In the genomic region with DNA sequence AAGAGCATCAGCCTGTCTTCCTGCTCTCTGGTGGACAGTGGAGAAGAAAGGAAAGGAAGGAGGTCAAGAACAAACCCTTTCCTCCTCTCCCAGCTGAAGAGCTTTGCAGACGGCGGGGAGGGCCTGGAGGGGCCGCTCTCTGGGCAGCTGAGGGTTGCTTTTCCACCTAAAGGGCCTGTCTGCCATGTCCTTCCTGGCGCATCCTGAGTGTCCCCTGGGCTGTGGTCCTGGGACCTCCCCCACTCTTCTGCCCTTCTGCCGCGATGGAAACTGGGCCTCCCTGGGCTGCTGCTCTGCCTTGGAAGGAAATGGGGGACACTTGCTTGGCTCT, we compare ENCODE assay signal across 2 cellular contexts.
TF ChIP-seq lines count a peak whose summit lies in the region.

No MANE protein-coding gene starts in this region.

TF ChIP-seq in SK-N-SH, 30 proteins besides CTCF, POLR2A, EP300 and RAD21 (continued from another document):
- TF ChIP-seq, protein P1, sequence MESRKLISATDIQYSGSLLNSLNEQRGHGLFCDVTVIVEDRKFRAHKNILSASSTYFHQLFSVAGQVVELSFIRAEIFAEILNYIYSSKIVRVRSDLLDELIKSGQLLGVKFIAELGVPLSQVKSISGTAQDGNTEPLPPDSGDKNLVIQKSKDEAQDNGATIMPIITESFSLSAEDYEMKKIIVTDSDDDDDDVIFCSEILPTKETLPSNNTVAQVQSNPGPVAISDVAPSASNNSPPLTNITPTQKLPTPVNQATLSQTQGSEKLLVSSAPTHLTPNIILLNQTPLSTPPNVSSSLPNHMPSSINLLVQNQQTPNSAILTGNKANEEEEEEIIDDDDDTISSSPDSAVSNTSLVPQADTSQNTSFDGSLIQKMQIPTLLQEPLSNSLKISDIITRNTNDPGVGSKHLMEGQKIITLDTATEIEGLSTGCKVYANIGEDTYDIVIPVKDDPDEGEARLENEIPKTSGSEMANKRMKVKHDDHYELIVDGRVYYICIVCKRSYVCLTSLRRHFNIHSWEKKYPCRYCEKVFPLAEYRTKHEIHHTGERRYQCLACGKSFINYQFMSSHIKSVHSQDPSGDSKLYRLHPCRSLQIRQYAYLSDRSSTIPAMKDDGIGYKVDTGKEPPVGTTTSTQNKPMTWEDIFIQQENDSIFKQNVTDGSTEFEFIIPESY (IDR thresholded peaks at IDR 0.05; ENCODE audit: borderline replicate concordance, low read depth), result no peak
- TF ChIP-seq MXI1 (IDR thresholded peaks at IDR 0.05; ENCODE audit: low read depth, low read length), result no peak
- TF ChIP-seq, protein P2, sequence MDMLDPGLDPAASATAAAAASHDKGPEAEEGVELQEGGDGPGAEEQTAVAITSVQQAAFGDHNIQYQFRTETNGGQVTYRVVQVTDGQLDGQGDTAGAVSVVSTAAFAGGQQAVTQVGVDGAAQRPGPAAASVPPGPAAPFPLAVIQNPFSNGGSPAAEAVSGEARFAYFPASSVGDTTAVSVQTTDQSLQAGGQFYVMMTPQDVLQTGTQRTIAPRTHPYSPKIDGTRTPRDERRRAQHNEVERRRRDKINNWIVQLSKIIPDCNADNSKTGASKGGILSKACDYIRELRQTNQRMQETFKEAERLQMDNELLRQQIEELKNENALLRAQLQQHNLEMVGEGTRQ (IDR thresholded peaks at IDR 0.05; ENCODE audit: borderline replicate concordance, low read depth, low read length), result no peak

TF ChIP-seq in neural cell, 6 proteins besides CTCF, POLR2A, EP300 and RAD21 (continued from another document):
- no peak for TF ChIP-seq TAF1 (IDR thresholded peaks at IDR 0.05; ENCODE audit: low read depth)
